ENCODE assay signal across 16 cellular contexts in genomic region chr2:229417176-229417575, GRCh38.
DNase-seq lines count a peak whose midpoint lies in the region; ATAC-seq and TF ChIP-seq lines count a peak whose summit lies in the region.
"Had no signal": no experiment of that assay in that cellular context is flagged by ENCODE, and none has a peak within 500 bp of the region (broad histone marks: within the 10 kb centered on the region; RNA-seq: fewer than 3 reads in every experiment).

No MANE protein-coding gene starts in this region.

- H3K27ac ChIP-seq in left lung (peak overlapping the region; percentile 64 to 77), substantia nigra (ENCODE audit: low read depth, low read length, poor library complexity, severe bottlenecking) (peak overlapping the region; percentile 42), mesenchymal stem cell (ENCODE audit: low read length, poor library complexity, severe bottlenecking) (no peak overlapping the region), MM.1S (ENCODE audit: low read length) (no peak overlapping the region)

- no peak overlapping the region for H2BK15ac ChIP-seq in mesenchymal stem cell (ENCODE audit: low read depth, poor library complexity, severe bottlenecking)

- H2BK12ac ChIP-seq in mesenchymal stem cell (ENCODE audit: low read length in 2 of 2): no peak overlapping the region

- H3K14ac ChIP-seq in mesenchymal stem cell (ENCODE audit: low read length in 2 of 2): no peak overlapping the region

- no peaks in the 10 kb centered on the region for H3K79me2 ChIP-seq in MM.1S (ENCODE audit: low read length)

- ATAC-seq in left lung: no peak
- ATAC-seq: activated CD4-positive, CD25-positive, alpha-beta regulatory T cell treated with anti-CD3 and anti-CD28 coated beads, Interleukin-2, amount 50 U/mL, for 24 hours had no signal

- H2AK5ac ChIP-seq in mesenchymal stem cell (ENCODE audit: low read length, severe bottlenecking): no peak overlapping the region

- no peaks in the 10 kb centered on the region for H3K27me3 ChIP-seq in left lung
- no peaks in the 10 kb centered on the region for H3K27me3 ChIP-seq in mesenchymal stem cell (ENCODE audit: control insufficient read depth in 1 of 2, insufficient read depth in 1 of 2, low read length in 2 of 2)
- H3K27me3 ChIP-seq in MM.1S (replicated peaks; ENCODE audit: insufficient read depth, low read length): no peaks in the 10 kb centered on the region

- no peak overlapping the region for H4K8ac ChIP-seq in mesenchymal stem cell (ENCODE audit: low read length)

- H3K4me2 ChIP-seq in mesenchymal stem cell (ENCODE audit: low read length, poor library complexity, severe bottlenecking): no peak overlapping the region
- H3K4me2 ChIP-seq in MM.1S (ENCODE audit: low read depth, low read length): no peak overlapping the region

- H3K23ac ChIP-seq in mesenchymal stem cell (ENCODE audit: low read length in 2 of 2): no peak overlapping the region

- H3K4me3 ChIP-seq in left lung: no peak overlapping the region
- H3K4me3 ChIP-seq in mesenchymal stem cell (ENCODE audit: insufficient read depth in 1 of 2, low read depth in 1 of 2, low read length in 2 of 2): no peak overlapping the region
- H3K4me3 ChIP-seq in MM.1S (ENCODE audit: low read length): no peak overlapping the region
- H3K4me3 ChIP-seq: psoas muscle had no signal

- TF ChIP-seq CTCF in left lung (IDR thresholded peaks at IDR 0.05): no peak
- TF ChIP-seq CTCF in MM.1S (IDR thresholded peaks at IDR 0.05; ENCODE audit: low read length): no peak

- H3K9ac ChIP-seq in mesenchymal stem cell (ENCODE audit: low read length) (no peak overlapping the region), MM.1S (ENCODE audit: low read length) (no peak overlapping the region)

- no peak overlapping the region for H3K18ac ChIP-seq in mesenchymal stem cell (ENCODE audit: low read depth in 1 of 2, low read length in 2 of 2)

- peak; percentile 50 for DNase-seq in G401 (ENCODE audit: low spot score)
- peak; percentile 12 for DNase-seq in cerebellum (ENCODE audit: low spot score)
- DNase-seq in left lung: no peak
- peak in 1 of 49 donors; percentile 17 for DNase-seq in substantia nigra (lab: John Stamatoyannopoulos, UW)
- no peak for DNase-seq in NCI-H526 treated with DMSO at 0.1 percent for 48 hours (lab: John Stamatoyannopoulos, UW)
- DNase-seq in NCI-H748 (lab: John Stamatoyannopoulos, UW; ENCODE audit: unreplicated experiment): no peak
- DNase-seq in mesenchymal stem cell: no peak
- DNase-seq in MM.1S: no peak
- DNase-seq: activated effector memory CD4-positive, alpha-beta T cell treated with Interleukin-2 at 50 U/mL for 16 hours; DMS 273 treated with DMSO at 0.1 percent for 48 hours; foreskin fibroblast; H7; naive B cell; OCI-M1; psoas muscle had no signal

- no peaks in the 10 kb centered on the region for H3F3A ChIP-seq in MM.1S (ENCODE audit: insufficient read depth, low read length)

- no peak overlapping the region for H2BK120ac ChIP-seq in mesenchymal stem cell (ENCODE audit: low read depth, low read length)

- H4K91ac ChIP-seq in mesenchymal stem cell (ENCODE audit: low read length): no peak overlapping the region

- no peaks in the 10 kb centered on the region for H3K9me2 ChIP-seq in MM.1S (replicated peaks; ENCODE audit: insufficient read depth, low read length)

- in situ Hi-C loops in G401 (cut with HindIII; ENCODE audit: low sequenced_read_pairs): no loop called here

- H2AFZ ChIP-seq in mesenchymal stem cell (ENCODE audit: low read depth, low read length) (no peak overlapping the region), MM.1S (ENCODE audit: low read length) (no peak overlapping the region)

- H3K79me1 ChIP-seq in mesenchymal stem cell (replicated peaks; ENCODE audit: low read length, poor library complexity, severe bottlenecking): no peaks in the 10 kb centered on the region

- no peak overlapping the region for H2BK5ac ChIP-seq in mesenchymal stem cell (ENCODE audit: low read depth, low read length, poor library complexity, severe bottlenecking)

- H3K9me3 ChIP-seq in left lung: no peaks in the 10 kb centered on the region
- H3K9me3 ChIP-seq in mesenchymal stem cell (ENCODE audit: control insufficient read depth, low read length): no peaks in the 10 kb centered on the region
- H3K9me3 ChIP-seq in MM.1S (replicated peaks; ENCODE audit: insufficient read depth, low read length): no peaks in the 10 kb centered on the region
- H3K9me3 ChIP-seq: psoas muscle had no signal

- H3K36me3 ChIP-seq in left lung: no peaks in the 10 kb centered on the region
- H3K36me3 ChIP-seq in mesenchymal stem cell (ENCODE audit: control insufficient read depth in 1 of 2, insufficient read depth in 2 of 2, low read depth in 1 of 2, low read length in 2 of 2): no peaks in the 10 kb centered on the region
- no peaks in the 10 kb centered on the region for H3K36me3 ChIP-seq in MM.1S (replicated peaks; ENCODE audit: insufficient read depth, low read length)

- H4K20me1 ChIP-seq in MM.1S (ENCODE audit: insufficient read depth, low read length): no peaks in the 10 kb centered on the region

- intact Hi-C loops in left lung (cut with DNase I): no loop called here

- H3K4ac ChIP-seq in mesenchymal stem cell (ENCODE audit: low read depth in 1 of 2, low read length in 2 of 2): no peak overlapping the region

- WGBS in mesenchymal stem cell: 78% methylated on average over 8 of the region's 8 CpGs

- H3K4me1 ChIP-seq in left lung (peaks cover 0 to 24% of the 10 kb centered on the region in 2 donors), mesenchymal stem cell (ENCODE audit: control insufficient read depth, insufficient read depth, low read depth, low read length) (peaks cover 5% of the 10 kb centered on the region), MM.1S (ENCODE audit: low read length) (no peaks in the 10 kb centered on the region)
- H3K4me1 ChIP-seq: psoas muscle had no signal

Comparison
In these comparisons a context has a peak if more than half of its experiments do, and no peak if none do; other contexts are left out.
1. DNase-seq: peak in G401 (single experiment) and cerebellum (single experiment); none in left lung (0 of 2), NCI-H526 treated with DMSO at 0.1 percent for 48 hours (single experiment), NCI-H748 (single experiment), mesenchymal stem cell (single experiment) and MM.1S (single experiment).
2. H3K27ac ChIP-seq: peak in left lung (2 of 2) and substantia nigra (single experiment); none in mesenchymal stem cell (single experiment) and MM.1S (single experiment).